ENCODE assay signal across 9 cellular contexts in genomic region chr9:129108805-129109370, GRCh38. TPM values are rescaled to one million over a fixed set of nuclear protein-coding genes. Genes with fewer than 3 reads are reported as not detected.
DNase-seq lines count a peak whose midpoint lies in the region; ATAC-seq lines count a peak whose summit lies in the region.
"Had no signal": no experiment of that assay in that cellular context is flagged by ENCODE, and none has a peak within 500 bp of the region (broad histone marks: within the 10 kb centered on the region; RNA-seq: fewer than 3 reads in every experiment).

No MANE protein-coding gene starts in this region.

- H4K8ac ChIP-seq in trophoblast cell (ENCODE audit: low read depth, low read length) = no peak overlapping the region

- no peak overlapping the region for H3K4ac ChIP-seq in trophoblast cell (ENCODE audit: low read depth, low read length)

- no peak overlapping the region for H2BK12ac ChIP-seq in trophoblast cell (ENCODE audit: low read length)

- no peak overlapping the region for H3K14ac ChIP-seq in trophoblast cell (ENCODE audit: low read length)

- no peak overlapping the region for H2BK5ac ChIP-seq in trophoblast cell (ENCODE audit: low read depth, low read length, poor library complexity)

- H3K4me2 ChIP-seq in trophoblast cell (ENCODE audit: low read length) = no peak overlapping the region

- no peak overlapping the region for H2AFZ ChIP-seq in trophoblast cell (ENCODE audit: insufficient read depth, low read length, poor library complexity)

- H3K9me3 ChIP-seq in duodenal mucosa (ENCODE audit: control insufficient read depth in 1 of 2, low read length in 2 of 2) (no peaks in the 10 kb centered on the region), trophoblast cell (ENCODE audit: insufficient read depth, low read depth, low read length) (no peaks in the 10 kb centered on the region)

- H3K27ac ChIP-seq in duodenal mucosa (ENCODE audit: low read depth, low read length) = no peak overlapping the region
- no peak overlapping the region for H3K27ac ChIP-seq in trophoblast cell (ENCODE audit: low read depth, low read length)

- peaks cover 23 to 25% of the 10 kb centered on the region in 2 donors for H3K4me1 ChIP-seq in duodenal mucosa (ENCODE audit: control insufficient read depth in 1 of 2, insufficient read depth in 2 of 2, low read length in 2 of 2)
- H3K4me1 ChIP-seq in trophoblast cell (ENCODE audit: control insufficient read depth in 1 of 2, insufficient read depth in 2 of 2, low read length in 2 of 2) = peaks cover 7 to 9% of the 10 kb centered on the region in 2 experiments

- H2BK120ac ChIP-seq in trophoblast cell (ENCODE audit: insufficient read depth, low read length, poor library complexity) = no peak overlapping the region

- H3K23ac ChIP-seq in trophoblast cell (ENCODE audit: low read length) = no peak overlapping the region

- H3K27me3 ChIP-seq in duodenal mucosa (ENCODE audit: control insufficient read depth in 1 of 2, insufficient read depth in 2 of 2, low read length in 2 of 2) (no peaks in the 10 kb centered on the region), trophoblast cell (ENCODE audit: insufficient read depth, low read length) (peaks cover 6% of the 10 kb centered on the region)

- peaks cover 16% of the 10 kb centered on the region for H3K79me1 ChIP-seq in trophoblast cell (ENCODE audit: low read length)

- WGBS in trophoblast cell (ENCODE audit: extremely low coverage, insufficient coverage, insufficient read length) = no CpG with 5 or more reads among the region's 8 CpGs

- peaks cover 14% of the 10 kb centered on the region for H3K79me2 ChIP-seq in trophoblast cell (ENCODE audit: control insufficient read depth, insufficient read depth, low read length, poor library complexity)

- H3K4me3 ChIP-seq in duodenal mucosa (ENCODE audit: low read depth in 1 of 2, low read length in 2 of 2) = peak overlapping the region; percentile 65 to 82
- no peak overlapping the region for H3K4me3 ChIP-seq in trophoblast cell (ENCODE audit: low read depth, low read length)

- DNase-seq in DMS 273 (lab: John Stamatoyannopoulos, UW; ENCODE audit: unreplicated experiment) (peak; percentile 49), DMS 273 treated with DMSO at 0.1 percent for 48 hours (lab: John Stamatoyannopoulos, UW) (no peak), HT-29 (ENCODE audit: low spot score) (peak; percentile 85), trophoblast cell (no peak), GOT3 (lab: John Stamatoyannopoulos, UW) (no peak)
- DNase-seq: occipital lobe had no signal

- peak overlapping the region; percentile 33 to 47 for H3K9ac ChIP-seq in duodenal mucosa (ENCODE audit: low read depth in 1 of 2, low read length in 2 of 2)
- H3K9ac ChIP-seq in trophoblast cell (ENCODE audit: low read length) = no peak overlapping the region

- ATAC-seq in HG03342 (IDR thresholded peaks at IDR 0.05; ENCODE audit: unreplicated experiment) = no peak
- ATAC-seq in HG03354 (IDR thresholded peaks at IDR 0.05; ENCODE audit: poor library complexity, severe bottlenecking, unreplicated experiment) = no peak

- H2AK5ac ChIP-seq in trophoblast cell (ENCODE audit: low read length) = no peak overlapping the region

- H4K12ac ChIP-seq in trophoblast cell (ENCODE audit: low read depth, low read length) = no peak overlapping the region

- H3K36me3 ChIP-seq in duodenal mucosa (ENCODE audit: control insufficient read depth in 1 of 2, insufficient read depth in 2 of 2, low read length in 2 of 2) (peaks cover 0 to 18% of the 10 kb centered on the region in 2 donors), trophoblast cell (ENCODE audit: control insufficient read depth in 1 of 2, insufficient read depth in 2 of 2, low read length in 2 of 2) (peaks cover 0 to 3% of the 10 kb centered on the region in 2 experiments)

- H4K91ac ChIP-seq in trophoblast cell (ENCODE audit: low read depth, low read length) = peak overlapping the region; percentile 22

- peak overlapping the region; percentile 38 for H3K18ac ChIP-seq in trophoblast cell (ENCODE audit: low read length)

RNA-seq across cellular contexts. Expression of gene CRAT, which starts 1.7 kb away (rescaled TPM):
- total RNA-seq in HT-29 (2014; rRNA removed; shearing (Covaris generic)) = 37.4 and 43.7 TPM in 2 replicates
- polyA plus RNA-seq in trophoblast cell (2013) = 13.3 and 13.9 TPM in 2 replicates

RNA-seq across cellular contexts. Expression of gene PTPA, which starts 2.3 kb away (rescaled TPM):
- 206 and 210 TPM in 2 replicates for total RNA-seq in HT-29 (2014; rRNA removed; shearing (Covaris generic))
- polyA plus RNA-seq in trophoblast cell (2013) = 62.5 and 63.2 TPM in 2 replicates

RNA-seq across cellular contexts. Expression of gene DOLPP1, which starts 28.0 kb away (rescaled TPM):
- total RNA-seq in HT-29 (2014; rRNA removed; shearing (Covaris generic)) = 45.4 and 50.8 TPM in 2 replicates
- 25.6 and 29.1 TPM in 2 replicates for polyA plus RNA-seq in trophoblast cell (2013)

Comparison
In these comparisons a context has a peak if more than half of its experiments do, and no peak if none do; other contexts are left out.
1. DNase-seq: peak in DMS 273 (single experiment) and HT-29 (single experiment); none in DMS 273 treated with DMSO at 0.1 percent for 48 hours (single experiment), trophoblast cell (0 of 2) and GOT3 (single experiment).